Comparison of ENCODE assay signal across 8 cellular contexts in genomic region chr4:140374130-140374477, GRCh38. TPM values are rescaled to one million over a fixed set of nuclear protein-coding genes. Genes with fewer than 3 reads are reported as not detected.
A peak's percentile ranks its signal among the peaks of the same experiment; 100 is the strongest.
DNase-seq lines count a peak whose midpoint lies in the region; ATAC-seq and TF ChIP-seq lines count a peak whose summit lies in the region.

No MANE protein-coding gene starts in this region.

- ATAC-seq in GM21367 (IDR thresholded peaks at IDR 0.05; ENCODE audit: unreplicated experiment), result no peak

- in situ Hi-C loops in KBM-7 (cut with MboI; ENCODE audit: low pct_unique_long_range_greater_than_20kb, low sequenced_read_pairs), result loop anchor here (25.0 kb wide), 2 partner anchors 238 to 488 kb away; no protein-coding TSS in a partner anchor

- H3K27ac ChIP-seq in dorsolateral prefrontal cortex (peak overlapping the region in 54 of 59 donors; percentile 18 to 93 (median 86)), muscle layer of duodenum (ENCODE audit: low read length) (peak overlapping the region; percentile 11)

- H3K4me3 ChIP-seq in BE2C (ENCODE audit: low read depth, low read length) (peak overlapping the region; percentile 87), dorsolateral prefrontal cortex (peak overlapping the region; percentile 66 to 99 (median 94)), muscle layer of duodenum (ENCODE audit: low read depth in 1 of 2, low read length in 2 of 2) (peak overlapping the region; percentile 85 to 94)

- H3K9me3 ChIP-seq in BE2C (no peaks in the 10 kb centered on the region), muscle layer of duodenum (ENCODE audit: control insufficient read depth in 1 of 2, low read length in 2 of 2) (no peaks in the 10 kb centered on the region)

- DNase-seq in BE2C (no peak), KBM-7 (peak; percentile 21), dorsolateral prefrontal cortex (no peak), GM19238 (ENCODE audit: insufficient read length, low spot score) (no peak), NCI-H345 treated with DMSO at 0.1 percent for 48 hours (lab: John Stamatoyannopoulos, UW; ENCODE audit: unreplicated experiment) (no peak)
- no peak for DNase-seq in stimulated activated CD4-positive, alpha-beta T cell treated with anti-CD3 and anti-CD28 coated beads, Interleukin-2, amount 100 ng/mL, for 48 hours

- intact Hi-C loops in dorsolateral prefrontal cortex (cut with DNase I), result loop anchor here (5.0 kb wide), 1 partner anchor 148 kb away; the partner anchor contains the start of gene ELMOD2 (in 2 of the 2)

- TF ChIP-seq CTCF in BE2C (IDR thresholded peaks at IDR 0.05; ENCODE audit: low read depth, low read length), result no peak
- no peak for TF ChIP-seq CTCF in dorsolateral prefrontal cortex (IDR thresholded peaks at IDR 0.05 in 54 of 56, conservative IDR thresholded peaks at IDR 0.05 in 2 of 56; ENCODE audit: low read depth in 1 of 56, partially characterized antibody in 56 of 56)

- no peaks in the 10 kb centered on the region for H3K27me3 ChIP-seq in BE2C
- no peaks in the 10 kb centered on the region for H3K27me3 ChIP-seq in dorsolateral prefrontal cortex
- no peaks in the 10 kb centered on the region for H3K27me3 ChIP-seq in muscle layer of duodenum (ENCODE audit: low read depth, low read length)

- H3K36me3 ChIP-seq in BE2C (no peaks in the 10 kb centered on the region; the same call in 1 of the 2 replicates), muscle layer of duodenum (ENCODE audit: control insufficient read depth in 1 of 2, insufficient read depth in 2 of 2, low read length in 2 of 2) (peaks cover 0 to under 1% of the 10 kb centered on the region in 2 donors)

- H3K4me1 ChIP-seq in BE2C (no peaks in the 10 kb centered on the region), muscle layer of duodenum (ENCODE audit: control insufficient read depth in 1 of 2, insufficient read depth in 2 of 2, low read length in 2 of 2) (peaks cover 5 to 36% of the 10 kb centered on the region in 2 donors)

RNA-seq across cellular contexts. Expression of gene SCOC, which starts 0.7 kb away (rescaled TPM):
- 24.6 TPM for polyA plus RNA-seq in BE2C (2012; ENCODE audit: insufficient read depth, insufficient read length, low read depth)
- total RNA-seq in dorsolateral prefrontal cortex, result 100 to 1,000 TPM in 72 of 120 experiments, 10 to 100 TPM in 48; 41.1 to 150 (median 105) TPM

RNA-seq across cellular contexts. Expression of gene CLGN, which starts 53.3 kb away (rescaled TPM):
- 7.1 TPM for polyA plus RNA-seq in BE2C (2012; ENCODE audit: insufficient read depth, insufficient read length, low read depth)
- 1 to 10 TPM; 1.5 to 7.8 (median 4.2) TPM for total RNA-seq in dorsolateral prefrontal cortex
